29 cellular contexts compared by ENCODE assay signal in the genomic region with DNA sequence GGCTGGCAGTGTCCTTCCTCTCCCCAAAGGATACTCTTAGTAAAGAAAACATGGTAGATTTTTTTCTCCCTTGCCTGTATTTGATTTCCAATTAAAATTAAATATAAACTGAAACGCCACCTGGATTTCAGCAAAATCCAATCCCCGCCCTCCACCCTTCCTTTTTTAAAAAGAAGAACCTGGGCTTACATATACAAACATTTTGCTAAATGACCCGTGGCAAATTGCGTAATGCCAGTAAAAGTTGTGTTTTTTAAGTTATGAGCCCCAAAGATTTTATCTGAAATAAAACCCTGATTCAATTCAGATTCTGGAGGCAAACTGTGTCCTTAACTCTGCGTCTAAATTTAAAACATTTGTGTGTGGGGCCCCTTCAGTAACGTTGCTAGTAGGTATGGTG.
DNase-seq lines count a peak whose midpoint lies in the region; ATAC-seq and TF ChIP-seq lines count a peak whose summit lies in the region.
"Had no signal": no experiment of that assay in that cellular context is flagged by ENCODE, and none has a peak within 500 bp of the region (broad histone marks: within the 10 kb centered on the region; RNA-seq: fewer than 3 reads in every experiment).

No MANE protein-coding gene starts in this region.

- DNase-seq in activated T-cell treated with anti-CD3 and anti-CD28 coated beads, Interleukin-2, amount 50 U/mL, for 24 hours, result no peak
- no peak for DNase-seq in activated T-cell treated with anti-CD3 and anti-CD28 coated beads, Interleukin-2, amount 50 U/mL, for 1 hour
- DNase-seq in NOMO-1 treated with DMSO at 0.1 percent for 48 hours (lab: John Stamatoyannopoulos, UW; ENCODE audit: unreplicated experiment) (peak; percentile 28), fibroblast of villous mesenchyme (ENCODE audit: low read depth) (peak; percentile 42), thyroid gland (peak; percentile 13 to 23)
- no peak for DNase-seq in NK-92 treated with Interleukin-12 subunit alpha and Interleukin-12 subunit beta, amount 100 ng/mL, for 24 hours (lab: John Stamatoyannopoulos, UW)
- DNase-seq: activated CD4-positive, alpha-beta T cell treated with anti-CD3 and anti-CD28 coated beads for 48 hours; activated T-cell treated with anti-CD3 and anti-CD28 coated beads, Interleukin-2, amount 50 U/mL, for 4 hours; amygdala; CD4-positive, alpha-beta memory T cell; colonic mucosa; DMS153; effector CD8-positive, alpha-beta T cell; GM23248; head of caudate nucleus; NCI-H1930; NCI-H774; PC-3; stimulated activated naive CD8-positive, alpha-beta T cell treated with anti-CD3 and anti-CD28 coated beads, Interleukin-15, amount 100 ng/mL, for 72 hours; tibial artery had no signal

- no peak overlapping the region for H3K4me3 Mint-ChIP-seq in activated T-cell treated with anti-CD3 and anti-CD28 coated beads, Interleukin-2, amount 50 U/mL, for 24 hours
- H3K4me3 Mint-ChIP-seq: activated T-cell treated with anti-CD3 and anti-CD28 coated beads, Interleukin-2, amount 50 U/mL, for 4 hours; CD4-positive, alpha-beta memory T cell; natural killer cell treated with Interleukin-12 subunit alpha and Interleukin-12 subunit beta and Interleukin-15 and Interleukin-18, amount 100 ng/mL, for 72 hours; stimulated activated naive CD8-positive, alpha-beta T cell treated with anti-CD3 and anti-CD28 coated beads, Interleukin-15, amount 100 ng/mL, for 72 hours; T-helper 2 cell treated with Interferon-gamma antibody and Interleukin-4, amounts not matched to agents 5 μg/mL and 100 μg/mL, for 36 hours had no signal

- peak overlapping the region; percentile 49 to 60 (median 57) for H3K27ac ChIP-seq in thyroid gland
- H3K27ac ChIP-seq: colonic mucosa, GM23248, KMS-11, skin epidermis, VCaP had no signal

- H3K27me3 Mint-ChIP-seq in activated T-cell treated with anti-CD3 and anti-CD28 coated beads, Interleukin-2, amount 50 U/mL, for 24 hours, result no peaks in the 10 kb centered on the region
- H3K27me3 Mint-ChIP-seq: CD4-positive, alpha-beta memory T cell; natural killer cell treated with Interleukin-12 subunit alpha and Interleukin-12 subunit beta and Interleukin-15 and Interleukin-18, amount 100 ng/mL, for 72 hours; stimulated activated naive CD8-positive, alpha-beta T cell treated with anti-CD3 and anti-CD28 coated beads, Interleukin-15, amount 100 ng/mL, for 72 hours had no signal

- no peak for TF ChIP-seq CTCF in fibroblast of villous mesenchyme (IDR thresholded peaks at IDR 0.05; ENCODE audit: insufficient read depth, low read depth, low read length)
- no peak for TF ChIP-seq CTCF in thyroid gland (IDR thresholded peaks at IDR 0.05)

- no peaks in the 10 kb centered on the region for H3K36me3 ChIP-seq in thyroid gland
- H3K36me3 ChIP-seq: colonic mucosa, tibial artery had no signal

- no peaks in the 10 kb centered on the region for H3K9me3 Mint-ChIP-seq in activated T-cell treated with anti-CD3 and anti-CD28 coated beads, Interleukin-2, amount 50 U/mL, for 24 hours
- H3K9me3 Mint-ChIP-seq: activated T-cell treated with anti-CD3 and anti-CD28 coated beads, Interleukin-2, amount 50 U/mL, for 4 hours; natural killer cell treated with Interleukin-12 subunit alpha and Interleukin-12 subunit beta and Interleukin-15 and Interleukin-18, amount 100 ng/mL, for 72 hours; stimulated activated naive CD8-positive, alpha-beta T cell treated with anti-CD3 and anti-CD28 coated beads, Interleukin-15, amount 100 ng/mL, for 72 hours; T-helper 2 cell treated with Interferon-gamma antibody and Interleukin-4, amounts not matched to agents 5 μg/mL and 100 μg/mL, for 36 hours had no signal

- no peak for TF ChIP-seq POLR2A in thyroid gland (IDR thresholded peaks at IDR 0.05)

- ATAC-seq in HG02759 (IDR thresholded peaks at IDR 0.05; ENCODE audit: unreplicated experiment) (no peak), HG02678 (IDR thresholded peaks at IDR 0.05; ENCODE audit: unreplicated experiment) (no peak)
- ATAC-seq: activated T-cell treated with anti-CD3 and anti-CD28 coated beads, Interleukin-2, amount 50 U/mL, for 4 hours; natural killer cell treated with Interleukin-12 subunit alpha and Interleukin-12 subunit beta and Interleukin-15 and Interleukin-18, amount 100 ng/mL, for 72 hours; PC-3; Right ventricle myocardium inferior; stimulated activated naive CD8-positive, alpha-beta T cell treated with anti-CD3 and anti-CD28 coated beads, Interleukin-15, amount 100 ng/mL, for 72 hours had no signal

- H3K27ac Mint-ChIP-seq in activated T-cell treated with anti-CD3 and anti-CD28 coated beads, Interleukin-2, amount 50 U/mL, for 24 hours, result peak overlapping the region; percentile 33
- H3K27ac Mint-ChIP-seq: stimulated activated naive CD8-positive, alpha-beta T cell treated with anti-CD3 and anti-CD28 coated beads, Interleukin-15, amount 100 ng/mL, for 72 hours; T-helper 2 cell treated with Interferon-gamma antibody and Interleukin-4, amounts not matched to agents 5 μg/mL and 100 μg/mL, for 36 hours had no signal

- no peaks in the 10 kb centered on the region for H3K27me3 ChIP-seq in thyroid gland
- H3K27me3 ChIP-seq: colonic mucosa, tibial artery had no signal

- peaks cover 12 to 18% of the 10 kb centered on the region in 2 donors for H3K4me1 ChIP-seq in thyroid gland
- H3K4me1 ChIP-seq: colonic mucosa had no signal

- intact Hi-C loops in thyroid gland (cut with DNase I), result no loop called here

- no peak overlapping the region for H3K4me3 ChIP-seq in fibroblast of villous mesenchyme (ENCODE audit: low read depth, low read length)
- H3K4me3 ChIP-seq in thyroid gland (replicated peaks in 1 of 3), result no peak overlapping the region
- H3K4me3 ChIP-seq: colonic mucosa, GM23248, lung, skin epidermis, tibial artery had no signal

- 43 to 50% methylated on average over 6 of the region's 6 CpGs for WGBS in thyroid gland, 2 donors

- H3K4me1 Mint-ChIP-seq in activated T-cell treated with anti-CD3 and anti-CD28 coated beads, Interleukin-2, amount 50 U/mL, for 24 hours (ENCODE audit: low read depth), result peaks cover 50% of the 10 kb centered on the region

- H3K9me3 ChIP-seq in thyroid gland, result no peaks in the 10 kb centered on the region
- H3K9me3 ChIP-seq: colonic mucosa, tibial artery had no signal

- H3K36me3 Mint-ChIP-seq in activated T-cell treated with anti-CD3 and anti-CD28 coated beads, Interleukin-2, amount 50 U/mL, for 24 hours (ENCODE audit: low read depth), result peaks cover 77% of the 10 kb centered on the region
- H3K36me3 Mint-ChIP-seq: natural killer cell treated with Interleukin-12 subunit alpha and Interleukin-12 subunit beta and Interleukin-15 and Interleukin-18, amount 100 ng/mL, for 72 hours had no signal

Comparison
In these comparisons a context has a peak if more than half of its experiments do, and no peak if none do; other contexts are left out.
1. DNase-seq: peak in NOMO-1 treated with DMSO at 0.1 percent for 48 hours (single experiment), fibroblast of villous mesenchyme (single experiment) and thyroid gland (2 of 2); none in activated T-cell treated with anti-CD3 and anti-CD28 coated beads, Interleukin-2, amount 50 U/mL, for 24 hours (single experiment), activated T-cell treated with anti-CD3 and anti-CD28 coated beads, Interleukin-2, amount 50 U/mL, for 1 hour (single experiment) and NK-92 treated with Interleukin-12 subunit alpha and Interleukin-12 subunit beta, amount 100 ng/mL, for 24 hours (single experiment).